ENCODE assay signal across 23 cellular contexts in genomic region chr10:12925845-12926244, GRCh38.
DNase-seq lines count a peak whose midpoint lies in the region; ATAC-seq, FAIRE-seq and TF ChIP-seq lines count a peak whose summit lies in the region.
"Had no signal": no experiment of that assay in that cellular context is flagged by ENCODE, and none has a peak within 500 bp of the region (broad histone marks: within the 10 kb centered on the region; RNA-seq: fewer than 3 reads in every experiment).

No MANE protein-coding gene starts in this region.

- H3K23me2 ChIP-seq in H9 (ENCODE audit: insufficient read length, low read depth, low read length, poor library complexity, severe bottlenecking), result no peaks in the 10 kb centered on the region

- H3K18ac ChIP-seq in H9 (ENCODE audit: insufficient read length, low read depth, low read length) (no peak overlapping the region), trophoblast cell (ENCODE audit: low read length) (no peak overlapping the region)

- H3K4me3 ChIP-seq in bronchial epithelial cell (ENCODE audit: low read depth, low read length), result no peak overlapping the region
- no peak overlapping the region for H3K4me3 ChIP-seq in trophoblast cell (ENCODE audit: low read depth, low read length)
- H3K4me3 ChIP-seq: A549; BLaER1 treated with 17β-estradiol and CSF1 and Interleukin-3, amounts not matched to agents 10 nM and 100 nM had no signal

- H3K36me3 ChIP-seq in bronchial epithelial cell (ENCODE audit: control insufficient read depth, insufficient read depth, low read length) (no peaks in the 10 kb centered on the region), trophoblast cell (ENCODE audit: control insufficient read depth in 1 of 2, insufficient read depth in 2 of 2, low read length in 2 of 2) (no peaks in the 10 kb centered on the region)
- H3K36me3 ChIP-seq: BLaER1 treated with 17β-estradiol and CSF1 and Interleukin-3, amounts not matched to agents 10 nM and 100 nM had no signal

- H2BK12ac ChIP-seq in H9 (ENCODE audit: insufficient read length, low read depth, low read length) (no peak overlapping the region), trophoblast cell (ENCODE audit: low read length) (no peak overlapping the region)

- no peak overlapping the region for H2BK15ac ChIP-seq in H9 (ENCODE audit: low read depth, low read length)

- DNase-seq in H9 (no peak), bronchial epithelial cell (ENCODE audit: low read depth) (no peak), islet precursor cell (peak; percentile 24), trophoblast cell (no peak), left cardiac atrium (no peak), GM13977 (ENCODE audit: low spot score) (no peak)
- DNase-seq: AML-193; Caco-2; Calu3; CD4-positive, alpha-beta T cell; CD8-positive, alpha-beta T cell; DMS79 treated with DMSO at 0.1 percent for 48 hours; GF-D8 had no signal

- ATAC-seq in left cardiac atrium (no peak), esophagus mucosa (no peak)
- ATAC-seq: A549; CD8-positive, alpha-beta T cell had no signal

- H2AK5ac ChIP-seq in H9 (ENCODE audit: insufficient read length, low read length) (no peak overlapping the region), trophoblast cell (ENCODE audit: low read length) (no peak overlapping the region)

- H3K23ac ChIP-seq in H9 (ENCODE audit: insufficient read length, low read depth, low read length) (no peak overlapping the region), trophoblast cell (ENCODE audit: low read length) (no peak overlapping the region)

- no peak overlapping the region for H2BK120ac ChIP-seq in H9 (ENCODE audit: low read depth, low read length, poor library complexity, severe bottlenecking)
- H2BK120ac ChIP-seq in trophoblast cell (ENCODE audit: insufficient read depth, low read length, poor library complexity), result no peak overlapping the region

- no CpG with 5 or more reads among the region's 1 CpG for WGBS in H9 (ENCODE audit: extremely low coverage, insufficient read length, low lambda C conversion rate)
- no CpG with 5 or more reads among the region's 1 CpG for WGBS in trophoblast cell (ENCODE audit: extremely low coverage, insufficient coverage, insufficient read length)

- intact Hi-C loops in left cardiac atrium (cut with DNase I), result no loop called here

- peaks cover 0 to 6% of the 10 kb centered on the region in 2 experiments; a peak in 1 of 5 replicates for H3K9me3 Mint-ChIP-seq in H9
- H3K9me3 Mint-ChIP-seq: CD4-positive, alpha-beta T cell; CD8-positive, alpha-beta T cell had no signal

- peak overlapping the region; percentile 24 for H4K5ac ChIP-seq in H9 (ENCODE audit: insufficient read length, low read depth, low read length)

- H3K9me3 ChIP-seq in H9 (ENCODE audit: control insufficient read depth, low read depth, low read length) (no peaks in the 10 kb centered on the region), trophoblast cell (ENCODE audit: insufficient read depth, low read depth, low read length) (no peaks in the 10 kb centered on the region)
- H3K9me3 ChIP-seq: A549, Caco-2 had no signal

- H3K9ac ChIP-seq in H9 (ENCODE audit: extremely low read depth, insufficient read length, low read length) (no peak overlapping the region), trophoblast cell (ENCODE audit: low read length) (peak overlapping the region; percentile 22)
- H3K9ac ChIP-seq: BLaER1 treated with 17β-estradiol and CSF1 and Interleukin-3, amounts not matched to agents 10 nM and 100 nM had no signal

- H4K12ac ChIP-seq in trophoblast cell (ENCODE audit: low read depth, low read length), result no peak overlapping the region

- no peaks in the 10 kb centered on the region; the same call in 1 of the 2 replicates for H3K27me3 Mint-ChIP-seq in H9 (ENCODE audit: low read depth)

- H3K4me3 Mint-ChIP-seq in H9, result no peak overlapping the region
- H3K4me3 Mint-ChIP-seq: B cell; CD4-positive, alpha-beta T cell; CD8-positive, alpha-beta T cell had no signal

- in situ Hi-C loops in GM13977 (cut with MboI; ENCODE audit: low pct_unique_long_range_greater_than_20kb, low sequenced_read_pairs, unreplicated experiment), result no loop called here

- peak; percentile 88 for FAIRE-seq in bronchial epithelial cell (lab: Jason Lieb, UNC)
- FAIRE-seq: A549, D721Med, G401.6, GM12891, GM18507 had no signal

- no peaks in the 10 kb centered on the region for H4K20me1 ChIP-seq in H9 (ENCODE audit: control insufficient read depth, insufficient read depth, insufficient read length)
- H4K20me1 ChIP-seq: BLaER1 treated with 17β-estradiol and CSF1 and Interleukin-3, amounts not matched to agents 10 nM and 100 nM had no signal

- no peak overlapping the region for H2BK20ac ChIP-seq in H9 (ENCODE audit: low read depth, low read length, poor library complexity, severe bottlenecking)

- no peaks in the 10 kb centered on the region for H3K36me3 Mint-ChIP-seq in H9 (ENCODE audit: insufficient read depth in 1 of 3, low read depth in 3 of 3)
- H3K36me3 Mint-ChIP-seq: CD8-positive, alpha-beta T cell had no signal

- no peak overlapping the region for H3K27ac Mint-ChIP-seq in H9
- H3K27ac Mint-ChIP-seq: B cell; CD4-positive, alpha-beta T cell; CD8-positive, alpha-beta T cell had no signal

- H3K4me1 Mint-ChIP-seq in H9, result peaks cover 4 to 5% of the 10 kb centered on the region in 2 experiments
- H3K4me1 Mint-ChIP-seq: B cell had no signal

- H3K79me1 ChIP-seq in H9 (ENCODE audit: insufficient read depth, low read depth, low read length, poor library complexity, severe bottlenecking), result no peaks in the 10 kb centered on the region
- no peaks in the 10 kb centered on the region for H3K79me1 ChIP-seq in trophoblast cell (ENCODE audit: low read length)

- H3K27ac ChIP-seq in H9 (ENCODE audit: insufficient read length, low read depth, low read length) (no peak overlapping the region), trophoblast cell (ENCODE audit: low read depth, low read length) (no peak overlapping the region)
- H3K27ac ChIP-seq: 22Rv1; A549; BLaER1 treated with 17β-estradiol and CSF1 and Interleukin-3, amounts not matched to agents 10 nM and 100 nM; C4-2B had no signal

- H4K91ac ChIP-seq in H9 (ENCODE audit: insufficient read length, low read depth, low read length) (no peak overlapping the region), trophoblast cell (ENCODE audit: low read depth, low read length) (no peak overlapping the region)

- H3T11ph ChIP-seq in H9 (ENCODE audit: low read length), result no peak overlapping the region

- H3K14ac ChIP-seq in H9 (ENCODE audit: insufficient read depth, low read length) (no peak overlapping the region), trophoblast cell (ENCODE audit: low read length) (no peak overlapping the region)

- no peak overlapping the region for H3K4me2 ChIP-seq in H9 (ENCODE audit: insufficient read depth, insufficient read length, low read length)
- no peak overlapping the region for H3K4me2 ChIP-seq in trophoblast cell (ENCODE audit: low read length)
- H3K4me2 ChIP-seq: A549; BLaER1 treated with 17β-estradiol and CSF1 and Interleukin-3, amounts not matched to agents 10 nM and 100 nM had no signal

- H2AFZ ChIP-seq in H9 (ENCODE audit: low read length), result no peak overlapping the region
- H2AFZ ChIP-seq in trophoblast cell (ENCODE audit: insufficient read depth, low read length, poor library complexity), result no peak overlapping the region

- H4K8ac ChIP-seq in H9 (replicated peaks; ENCODE audit: insufficient read length, low read depth, low read length) (no peak overlapping the region), trophoblast cell (ENCODE audit: low read depth, low read length) (no peak overlapping the region)

- no peaks in the 10 kb centered on the region for H3K4me1 ChIP-seq in H9 (ENCODE audit: insufficient read depth, low read length)
- no peaks in the 10 kb centered on the region for H3K4me1 ChIP-seq in trophoblast cell (ENCODE audit: control insufficient read depth in 1 of 2, insufficient read depth in 2 of 2, low read length in 2 of 2)
- H3K4me1 ChIP-seq: A549; BLaER1 treated with 17β-estradiol and CSF1 and Interleukin-3, amounts not matched to agents 10 nM and 100 nM; Caco-2 had no signal

- H3K79me2 ChIP-seq in H9 (ENCODE audit: insufficient read depth, low read length) (no peaks in the 10 kb centered on the region), trophoblast cell (ENCODE audit: control insufficient read depth, insufficient read depth, low read length, poor library complexity) (no peaks in the 10 kb centered on the region)

- TF ChIP-seq CTCF in H9 (conservative IDR thresholded peaks at IDR 0.05) (no peak), bronchial epithelial cell (IDR thresholded peaks at IDR 0.05; ENCODE audit: insufficient read depth, low read length, severe bottlenecking) (no peak), GM13977 (IDR thresholded peaks at IDR 0.05; ENCODE audit: extremely low read depth, insufficient read depth, missing control alignments) (no peak)

- H2BK5ac ChIP-seq in H9 (ENCODE audit: insufficient read length, low read length), result no peak overlapping the region
- no peak overlapping the region for H2BK5ac ChIP-seq in trophoblast cell (ENCODE audit: low read depth, low read length, poor library complexity)

- H3K27me3 ChIP-seq in H9 (ENCODE audit: insufficient read depth, low read length) (no peaks in the 10 kb centered on the region), bronchial epithelial cell (ENCODE audit: control insufficient read depth, insufficient read depth, low read length) (no peaks in the 10 kb centered on the region), trophoblast cell (ENCODE audit: insufficient read depth, low read length) (no peaks in the 10 kb centered on the region)
- H3K27me3 ChIP-seq: BLaER1 treated with 17β-estradiol and CSF1 and Interleukin-3, amounts not matched to agents 10 nM and 100 nM had no signal

- H3K56ac ChIP-seq in H9 (ENCODE audit: insufficient read length, low read depth, low read length), result no peak overlapping the region

- no peak overlapping the region for H3K4ac ChIP-seq in H9 (ENCODE audit: low read depth, low read length)
- no peak overlapping the region for H3K4ac ChIP-seq in trophoblast cell (ENCODE audit: low read depth, low read length)
